In genomic region chr1:180155202-180155682, GRCh38 we compare ENCODE assay signal across 8 cellular contexts. TPM values are rescaled to one million over a fixed set of nuclear protein-coding genes. Genes with fewer than 3 reads are reported as not detected.
DNase-seq lines count a peak whose midpoint lies in the region; ATAC-seq and TF ChIP-seq lines count a peak whose summit lies in the region.

No MANE protein-coding gene starts in this region.

- H3K4me3 ChIP-seq in fibroblast of mammary gland (ENCODE audit: control insufficient read depth, low read depth, low read length), result peak overlapping the region; percentile 77
- H3K4me3 ChIP-seq in neuron (ENCODE audit: low read length), result peak overlapping the region; percentile 65

- no peaks in the 10 kb centered on the region for H3K9me3 Mint-ChIP-seq in activated CD4-positive, alpha-beta memory T cell treated with anti-CD3 and anti-CD28 coated beads for 36 hours

- ATAC-seq in HG03460 (IDR thresholded peaks at IDR 0.05; ENCODE audit: unreplicated experiment), result peak; percentile 4
- ATAC-seq in HG03571 (IDR thresholded peaks at IDR 0.05; ENCODE audit: unreplicated experiment), result no peak
- ATAC-seq in GM19351 (IDR thresholded peaks at IDR 0.05; ENCODE audit: unreplicated experiment), result no peak

- no peaks in the 10 kb centered on the region for H3K36me3 ChIP-seq in neuron (ENCODE audit: insufficient read depth, low read length)

- CTCF ChIA-PET in activated CD4-positive, alpha-beta memory T cell treated with anti-CD3 and anti-CD28 coated beads for 36 hours (lab: Charles Lee), result interaction anchor here (0.7 to 3.5 kb wide), 5 partner anchors 13 to 341 kb away, joined by 3 to 15 read pairs (median 3); no protein-coding TSS in a partner anchor

- H3K27me3 Mint-ChIP-seq in activated CD4-positive, alpha-beta memory T cell treated with anti-CD3 and anti-CD28 coated beads for 36 hours, result no peaks in the 10 kb centered on the region

- peak overlapping the region; percentile 66 for H3K27ac Mint-ChIP-seq in activated CD4-positive, alpha-beta memory T cell treated with anti-CD3 and anti-CD28 coated beads for 36 hours

- intact Hi-C loops in activated CD4-positive, alpha-beta memory T cell treated with anti-CD3 and anti-CD28 coated beads for 36 hours (cut with micrococcal nuclease), result loop anchor here (2.0 to 10.0 kb wide), 3 partner anchors 28 to 477 kb away; partner anchors contain the start of gene XPR1

- peak overlapping the region; percentile 80 for H3K4me3 Mint-ChIP-seq in activated CD4-positive, alpha-beta memory T cell treated with anti-CD3 and anti-CD28 coated beads for 36 hours

- H3K9me3 ChIP-seq in neuron (ENCODE audit: low read length), result no peaks in the 10 kb centered on the region

- peaks cover 5% of the 10 kb centered on the region for H3K27me3 ChIP-seq in neuron (ENCODE audit: insufficient read depth, low read length)

- TF ChIP-seq CTCF in fibroblast of mammary gland (conservative IDR thresholded peaks at IDR 0.05; ENCODE audit: control insufficient read depth, insufficient read depth, low read depth, low read length), result no peak

- H3K4me1 ChIP-seq in neuron (ENCODE audit: insufficient read depth, low read length), result peaks cover 11% of the 10 kb centered on the region

- no peaks in the 10 kb centered on the region for H3K36me3 Mint-ChIP-seq in activated CD4-positive, alpha-beta memory T cell treated with anti-CD3 and anti-CD28 coated beads for 36 hours

- POLR2A ChIA-PET in activated CD4-positive, alpha-beta memory T cell treated with anti-CD3 and anti-CD28 coated beads for 36 hours (lab: Charles Lee), result interaction anchor here (0.9 to 1.5 kb wide), 3 partner anchors 14 to 273 kb away, joined by 3 to 4 read pairs (median 3); partner anchors contain the start of gene TOR1AIP1

- peaks cover 31% of the 10 kb centered on the region for H3K4me1 Mint-ChIP-seq in activated CD4-positive, alpha-beta memory T cell treated with anti-CD3 and anti-CD28 coated beads for 36 hours (ENCODE audit: low read depth)

- peak overlapping the region; percentile 83 for H2AFZ ChIP-seq in neuron (ENCODE audit: low read depth, low read length)

- DNase-seq in DMS79 treated with DMSO at 0.1 percent for 48 hours (lab: John Stamatoyannopoulos, UW) (peak; percentile 41), fibroblast of mammary gland (ENCODE audit: low read depth) (no peak), NCI-H2196 (lab: John Stamatoyannopoulos, UW; ENCODE audit: unreplicated experiment) (no peak)
- DNase-seq in activated CD4-positive, alpha-beta memory T cell treated with anti-CD3 and anti-CD28 coated beads for 36 hours, result peak; percentile 52

RNA-seq across cellular contexts. Expression of gene QSOX1, which starts 0.6 kb away (rescaled TPM):
- total RNA-seq in activated CD4-positive, alpha-beta memory T cell treated with anti-CD3 and anti-CD28 coated beads for 36 hours, result 10 to 100 TPM; 40.3 to 42.4 TPM

Comparison
In these comparisons a context has a peak if more than half of its experiments do, and no peak if none do; other contexts are left out.
1. DNase-seq: peak in DMS79 treated with DMSO at 0.1 percent for 48 hours (single experiment) and activated CD4-positive, alpha-beta memory T cell treated with anti-CD3 and anti-CD28 coated beads for 36 hours (single experiment); none in fibroblast of mammary gland (single experiment) and NCI-H2196 (single experiment).